9 cellular contexts compared by ENCODE assay signal in genomic region chr13:20231839-20232555, GRCh38. TPM values are rescaled to one million over a fixed set of nuclear protein-coding genes. Genes with fewer than 3 reads are reported as not detected.
DNase-seq lines count a peak whose midpoint lies in the region; ATAC-seq and TF ChIP-seq lines count a peak whose summit lies in the region.
"Had no signal": no experiment of that assay in that cellular context is flagged by ENCODE, and none has a peak within 500 bp of the region (broad histone marks: within the 10 kb centered on the region; RNA-seq: fewer than 3 reads in every experiment).

GJB6 (minus strand) TSS chr13:20232319; CDS start chr13:20223480, 8,839 bp downstream.

- H2AFZ ChIP-seq in GM23248, result no peak within 1 kb of the TSS

- peaks cover 61% of the 10 kb centered on the region for H3K27me3 ChIP-seq in GM23248 (replicated peaks; ENCODE audit: insufficient read depth)
- peaks cover 19 to 48% (median 20%) of the 10 kb centered on the region in 3 donors for H3K27me3 ChIP-seq in sigmoid colon

- H4K20me1 ChIP-seq in GM23248 (ENCODE audit: insufficient read depth), result no peaks in the 10 kb centered on the region

- WGBS in GM23248 (ENCODE audit: low coverage in 1 of 2, low lambda C conversion rate in 2 of 2, missing lambda C conversion rate in 2 of 2), 2 experiments, result 5% methylated on average over 68 to 72 of the region's 85 CpGs
- 1% methylated on average over 85 of the region's 85 CpGs for WGBS in sigmoid colon, 2 donors

- TF ChIP-seq CTCF in activated CD8-positive, alpha-beta T cell treated with anti-CD3 and anti-CD28 coated beads for 36 hours (IDR thresholded peaks at IDR 0.05), result no peak
- TF ChIP-seq CTCF in sigmoid colon (IDR thresholded peaks at IDR 0.05), result no peak

- no peak for TF ChIP-seq EP300 in sigmoid colon (IDR thresholded peaks at IDR 0.05)

- H3K4me3 ChIP-seq in GM23248 (no peak within 1 kb of the TSS), sigmoid colon (peak within 1 kb of the TSS in 3 of 4 donors; percentile 3 to 30 (median 26))

- no peaks in the 10 kb centered on the region for H3K4me1 ChIP-seq in GM23248 (ENCODE audit: insufficient read depth)
- H3K4me1 ChIP-seq in sigmoid colon, result peaks cover 0 to 14% (median 11%) of the 10 kb centered on the region in 4 donors

- no peak within 1 kb of the TSS for H3K9ac ChIP-seq in GM23248

- H3K36me3 ChIP-seq in GM23248 (ENCODE audit: low read depth) (no peaks in the 10 kb centered on the region), sigmoid colon (no peaks in the 10 kb centered on the region)

- H3K27ac Mint-ChIP-seq in activated CD8-positive, alpha-beta T cell treated with anti-CD3 and anti-CD28 coated beads for 36 hours, result peak within 1 kb of the TSS; percentile 76

- H3K4me3 Mint-ChIP-seq in activated CD8-positive, alpha-beta T cell treated with anti-CD3 and anti-CD28 coated beads for 36 hours, result peak within 1 kb of the TSS; percentile 78

- POLR2A ChIA-PET in activated CD8-positive, alpha-beta T cell treated with anti-CD3 and anti-CD28 coated beads for 36 hours (lab: Charles Lee), result no interaction called here

- H3K4me2 ChIP-seq in GM23248 (ENCODE audit: unreplicated experiment), result no peak within 1 kb of the TSS

- H3K27ac ChIP-seq in GM23248 (no peak within 1 kb of the TSS), sigmoid colon (no peak within 1 kb of the TSS)

- DNase-seq in GM23248 (peak; percentile 16), Right ventricle myocardium superior (no peak), sigmoid colon (no peak), glomerular visceral epithelial cell (ENCODE audit: extremely low spot score) (no peak), head of caudate nucleus (no peak), NCI-H1048 (lab: John Stamatoyannopoulos, UW) (no peak)
- DNase-seq in activated CD8-positive, alpha-beta T cell treated with anti-CD3 and anti-CD28 coated beads for 36 hours, result peak; percentile 52

- peaks cover 10% of the 10 kb centered on the region for H3K4me1 Mint-ChIP-seq in activated CD8-positive, alpha-beta T cell treated with anti-CD3 and anti-CD28 coated beads for 36 hours (ENCODE audit: low read depth)

- in situ Hi-C loops in GM23248 (cut with MboI), result no loop called here

- no peaks in the 10 kb centered on the region for H3K9me3 Mint-ChIP-seq in activated CD8-positive, alpha-beta T cell treated with anti-CD3 and anti-CD28 coated beads for 36 hours

- H3K36me3 Mint-ChIP-seq in activated CD8-positive, alpha-beta T cell treated with anti-CD3 and anti-CD28 coated beads for 36 hours (ENCODE audit: low read depth), result no peaks in the 10 kb centered on the region

- H3K79me2 ChIP-seq in GM23248 (ENCODE audit: insufficient read depth), result no peaks in the 10 kb centered on the region

- no peak for TF ChIP-seq POLR2A in sigmoid colon (IDR thresholded peaks at IDR 0.05)

- H3K27me3 Mint-ChIP-seq in activated CD8-positive, alpha-beta T cell treated with anti-CD3 and anti-CD28 coated beads for 36 hours, result peaks cover 31% of the 10 kb centered on the region

- no peaks in the 10 kb centered on the region for H3K9me2 ChIP-seq in GM23248 (ENCODE audit: insufficient read depth)

- H3F3A ChIP-seq in GM23248 (ENCODE audit: insufficient read depth), result no peaks in the 10 kb centered on the region

- CTCF ChIA-PET in activated CD8-positive, alpha-beta T cell treated with anti-CD3 and anti-CD28 coated beads for 36 hours (lab: Charles Lee), result interaction anchor here (2.0 kb wide), 1 partner anchor 34 kb away, joined by 7 read pairs; no protein-coding TSS in a partner anchor

- H3K9me3 ChIP-seq in GM23248 (ENCODE audit: low read depth) (no peaks in the 10 kb centered on the region), sigmoid colon (no peaks in the 10 kb centered on the region)

- intact Hi-C loops in activated CD8-positive, alpha-beta T cell treated with anti-CD3 and anti-CD28 coated beads for 36 hours (cut with micrococcal nuclease), result no loop called here
- intact Hi-C loops in Right ventricle myocardium superior (cut with DNase I), result no loop called here
- intact Hi-C loops in sigmoid colon (cut with DNase I), result no loop called here
- intact Hi-C loops in head of caudate nucleus (cut with DNase I), result no loop called here

- peak; percentile 76 for ATAC-seq in activated CD8-positive, alpha-beta T cell treated with anti-CD3 and anti-CD28 coated beads for 36 hours
- ATAC-seq in Right ventricle myocardium superior (ENCODE audit: poor library complexity), result peak; percentile 53
- no peak for ATAC-seq in HG02970 (IDR thresholded peaks at IDR 0.05; ENCODE audit: low FRiP score, unreplicated experiment)

RNA-seq across cellular contexts. Expression of gene GJB6, which starts in this region (rescaled TPM):
- not detected in 2 replicates for total RNA-seq in GM23248 (2014; rRNA removed; shearing (Covaris generic))
- not detected in 2 replicates for polyA plus RNA-seq in GM23248 (2016; fragmentation: Nextera tagmentation; extraction: Ambion mirVana)
- 1 to 10 TPM; 2.3 to 3.3 TPM for total RNA-seq in activated CD8-positive, alpha-beta T cell treated with anti-CD3 and anti-CD28 coated beads for 36 hours
- not detected for total RNA-seq in Right ventricle myocardium superior
- not detected for total RNA-seq in sigmoid colon
- under 1 TPM in 1 of 3 donors, not detected in 2; 0.32 TPM for polyA plus RNA-seq in sigmoid colon
- total RNA-seq: fibroblast of lung had no signal
- polyA plus RNA-seq: fibroblast of lung had no signal

Comparison
In these comparisons a context has a peak if more than half of its experiments do, and no peak if none do; other contexts are left out.
1. Peak in DNase-seq in GM23248; RNA of the gene not detected or under 1 TPM.
2. Peak in ATAC-seq in Right ventricle myocardium superior; RNA of the gene not detected or under 1 TPM.